In the genomic region with DNA sequence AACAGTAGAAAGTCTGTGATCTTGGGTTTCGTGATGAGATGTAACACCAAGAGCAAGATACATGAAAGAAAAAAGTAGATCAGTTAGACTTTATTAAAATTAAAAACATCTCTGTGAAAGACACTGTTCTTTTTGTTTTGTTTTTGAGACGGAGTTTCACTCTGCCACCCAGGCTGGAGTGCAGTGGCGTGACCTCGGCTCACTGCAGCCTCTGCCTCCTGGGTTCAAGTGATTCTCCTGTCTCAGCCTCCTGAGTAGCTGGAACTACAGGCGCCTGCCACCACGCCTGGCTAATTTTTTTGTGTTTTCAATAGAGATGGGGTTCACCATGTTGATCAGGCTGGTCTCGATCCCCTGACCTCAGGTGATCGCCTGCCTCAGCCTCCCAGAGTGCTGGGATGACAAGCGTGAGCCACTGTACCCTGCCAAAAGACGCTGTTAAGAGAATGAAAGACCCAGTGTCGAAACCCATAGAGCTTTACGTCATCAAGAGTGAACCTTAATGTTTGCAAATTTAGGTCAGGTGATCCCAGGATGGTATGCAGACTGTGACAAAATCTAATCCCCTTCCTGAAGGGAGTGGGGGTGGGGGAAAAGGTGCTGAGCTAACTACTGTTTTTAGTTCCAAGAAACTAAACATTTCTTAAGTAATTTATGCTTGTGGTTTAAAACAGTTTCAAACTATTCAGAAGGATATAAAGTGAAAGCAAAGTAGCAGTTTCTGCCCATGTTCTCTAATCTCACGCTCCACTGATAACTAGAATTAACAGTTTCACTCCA, we compare ENCODE assay signal across 9 cellular contexts. TPM values are rescaled to one million over a fixed set of nuclear protein-coding genes. Genes with fewer than 3 reads are reported as not detected.
DNase-seq lines count a peak whose midpoint lies in the region; ATAC-seq, FAIRE-seq and TF ChIP-seq lines count a peak whose summit lies in the region.
"Had no signal": no experiment of that assay in that cellular context is flagged by ENCODE, and none has a peak within 500 bp of the region (broad histone marks: within the 10 kb centered on the region; RNA-seq: fewer than 3 reads in every experiment).

No MANE protein-coding gene starts in this region.

- peak; percentile 95 for ATAC-seq in CD8-positive, alpha-beta T cell
- peak; percentile 83 for ATAC-seq in GM21367 (IDR thresholded peaks at IDR 0.05; ENCODE audit: unreplicated experiment)
- ATAC-seq in HG03521 (IDR thresholded peaks at IDR 0.05; ENCODE audit: unreplicated experiment) = peak; percentile 82
- ATAC-seq in psoas muscle = no peak

- CTCF ChIA-PET in CD8-positive, alpha-beta T cell (lab: Charles Lee) = no interaction called here
- CTCF ChIA-PET in activated naive CD4-positive, alpha-beta T cell treated with anti-CD3 and anti-CD28 coated beads, Interleukin-2, amount 10 ng/mL, durations not matched to agents 7 days and 5 days (lab: Charles Lee) = no interaction called here

- TF ChIP-seq CTCF in CD8-positive, alpha-beta T cell (IDR thresholded peaks at IDR 0.05) = no peak
- no peak for TF ChIP-seq CTCF in psoas muscle (IDR thresholded peaks at IDR 0.05)

- no peaks in the 10 kb centered on the region for H3K9me3 ChIP-seq in CD8-positive, alpha-beta T cell (ENCODE audit: low read length)
- no peaks in the 10 kb centered on the region for H3K9me3 ChIP-seq in psoas muscle

- H3K27me3 Mint-ChIP-seq in CD8-positive, alpha-beta T cell (ENCODE audit: low read depth) = no peaks in the 10 kb centered on the region
- no peaks in the 10 kb centered on the region for H3K27me3 Mint-ChIP-seq in activated naive CD4-positive, alpha-beta T cell treated with anti-CD3 and anti-CD28 coated beads, Interleukin-2, amount 10 ng/mL, durations not matched to agents 7 days and 5 days

- DNase-seq in CD8-positive, alpha-beta T cell = peak in 3 of 7 experiments; percentile 13 to 51 (median 25)
- DNase-seq in activated naive CD4-positive, alpha-beta T cell treated with anti-CD3 and anti-CD28 coated beads, Interleukin-2, amount 10 ng/mL, durations not matched to agents 7 days and 5 days = peak; percentile 53
- DNase-seq in stimulated activated CD4-positive, alpha-beta T cell treated with anti-CD3 and anti-CD28 coated beads, Interleukin-12 subunit alpha, Interleukin-12 subunit beta, amount 100 ng/mL, for 48 hours (ENCODE audit: low read depth in 2 of 3, low spot score in 1 of 3) = peak in 2 of 3 donors; percentile 16 to 17
- DNase-seq in psoas muscle (no peak), NCI-H1105 treated with DMSO at 0.1 percent for 48 hours (lab: John Stamatoyannopoulos, UW) (no peak), urothelium cell line (ENCODE audit: low spot score) (no peak)

- POLR2A ChIA-PET in CD8-positive, alpha-beta T cell (lab: Charles Lee) = interaction anchor here (1.1 kb wide), 1 partner anchor 8 kb away, joined by 4 read pairs; a partner anchor contains a TSS

- intact Hi-C loops in CD8-positive, alpha-beta T cell (cut with DNase I, micrococcal nuclease) = no loop called here
- intact Hi-C loops in psoas muscle (cut with DNase I) = loop anchor here (5.0 to 10.0 kb wide), 2 partner anchors 80 to 238 kb away; no protein-coding TSS in a partner anchor

- H3K4me3 ChIP-seq in CD8-positive, alpha-beta T cell (ENCODE audit: low read depth, low read length) = no peak overlapping the region
- no peak overlapping the region for H3K4me3 ChIP-seq in psoas muscle

- H3K27ac Mint-ChIP-seq in CD8-positive, alpha-beta T cell = peak overlapping the region; percentile 92
- H3K27ac Mint-ChIP-seq in activated naive CD4-positive, alpha-beta T cell treated with anti-CD3 and anti-CD28 coated beads, Interleukin-2, amount 10 ng/mL, durations not matched to agents 7 days and 5 days = peak overlapping the region; percentile 94

- no peaks in the 10 kb centered on the region for H3K27me3 ChIP-seq in CD8-positive, alpha-beta T cell (ENCODE audit: insufficient read depth, low read length)
- no peaks in the 10 kb centered on the region for H3K27me3 ChIP-seq in psoas muscle (ENCODE audit: insufficient read depth in 3 of 3, low read length in 2 of 3)

- peak overlapping the region; percentile 63 for H3K4me3 Mint-ChIP-seq in CD8-positive, alpha-beta T cell
- peak overlapping the region; percentile 43 for H3K4me3 Mint-ChIP-seq in activated naive CD4-positive, alpha-beta T cell treated with anti-CD3 and anti-CD28 coated beads, Interleukin-2, amount 10 ng/mL, durations not matched to agents 7 days and 5 days

- peaks cover 6% of the 10 kb centered on the region for H3K4me1 ChIP-seq in CD8-positive, alpha-beta T cell (ENCODE audit: insufficient read depth, low read length)
- H3K4me1 ChIP-seq in psoas muscle = no peaks in the 10 kb centered on the region

- FAIRE-seq in urothelium cell line (lab: Jason Lieb, UNC) = no peak
- FAIRE-seq: G401.6 had no signal

- WGBS in psoas muscle, 3 donors = 85 to 89% (median 87%) methylated on average over 13 of the region's 13 CpGs

- H3K27ac ChIP-seq in CD8-positive, alpha-beta T cell (ENCODE audit: low read depth, low read length) = no peak overlapping the region
- no peak overlapping the region for H3K27ac ChIP-seq in psoas muscle

- peaks cover 33% of the 10 kb centered on the region for H3K4me1 Mint-ChIP-seq in CD8-positive, alpha-beta T cell (ENCODE audit: low read depth)
- H3K4me1 Mint-ChIP-seq in activated naive CD4-positive, alpha-beta T cell treated with anti-CD3 and anti-CD28 coated beads, Interleukin-2, amount 10 ng/mL, durations not matched to agents 7 days and 5 days = peaks cover 26% of the 10 kb centered on the region

- no peaks in the 10 kb centered on the region for H3K9me3 Mint-ChIP-seq in CD8-positive, alpha-beta T cell
- no peaks in the 10 kb centered on the region for H3K9me3 Mint-ChIP-seq in activated naive CD4-positive, alpha-beta T cell treated with anti-CD3 and anti-CD28 coated beads, Interleukin-2, amount 10 ng/mL, durations not matched to agents 7 days and 5 days

- H3K36me3 Mint-ChIP-seq in CD8-positive, alpha-beta T cell = peaks cover 47% of the 10 kb centered on the region
- peaks cover 32% of the 10 kb centered on the region for H3K36me3 Mint-ChIP-seq in activated naive CD4-positive, alpha-beta T cell treated with anti-CD3 and anti-CD28 coated beads, Interleukin-2, amount 10 ng/mL, durations not matched to agents 7 days and 5 days

- peaks cover 13% of the 10 kb centered on the region for H3K36me3 ChIP-seq in CD8-positive, alpha-beta T cell (ENCODE audit: insufficient read depth, low read length)
- peaks cover 0 to 57% of the 10 kb centered on the region in 2 donors for H3K36me3 ChIP-seq in psoas muscle (ENCODE audit: insufficient read depth in 1 of 2, low read depth in 1 of 2)

RNA-seq across cellular contexts. Expression of a gene that starts 8.0 kb away (rescaled TPM):
- total RNA-seq in CD8-positive, alpha-beta T cell = 10 to 100 TPM; 49.2 to 56.7 TPM
- total RNA-seq in psoas muscle = 1 to 10 TPM; 7.2 to 8.2 (median 7.8) TPM
- 1 to 10 TPM; 3.3 to 9.5 (median 8.4) TPM for polyA plus RNA-seq in psoas muscle

RNA-seq across cellular contexts. Expression of a gene that starts 8.2 kb away (rescaled TPM):
- 10 to 100 TPM; 20.5 to 24.6 TPM for total RNA-seq in CD8-positive, alpha-beta T cell
- 1 to 10 TPM; 3.4 to 6.3 (median 5.0) TPM for total RNA-seq in psoas muscle
- 1 to 10 TPM; 2.1 to 4.7 (median 3.9) TPM for polyA plus RNA-seq in psoas muscle

RNA-seq across cellular contexts. Expression of a gene that starts 53.7 kb away (rescaled TPM):
- 10 to 100 TPM; 19.4 to 21.5 TPM for total RNA-seq in CD8-positive, alpha-beta T cell
- 10 to 100 TPM; 13.2 to 15.3 (median 14.2) TPM for total RNA-seq in psoas muscle
- 10 to 100 TPM; 13.0 to 25.4 (median 22.8) TPM for polyA plus RNA-seq in psoas muscle

Comparison
In these comparisons a context has a peak if more than half of its experiments do, and no peak if none do; other contexts are left out.
1. ATAC-seq: peak in CD8-positive, alpha-beta T cell (single experiment), GM21367 (single experiment) and HG03521 (single experiment); none in psoas muscle (0 of 4).
2. DNase-seq: peak in activated naive CD4-positive, alpha-beta T cell treated with anti-CD3 and anti-CD28 coated beads, Interleukin-2, amount 10 ng/mL, durations not matched to agents 7 days and 5 days (single experiment) and stimulated activated CD4-positive, alpha-beta T cell treated with anti-CD3 and anti-CD28 coated beads, Interleukin-12 subunit alpha, Interleukin-12 subunit beta, amount 100 ng/mL, for 48 hours (2 of 3); none in psoas muscle (0 of 2), NCI-H1105 treated with DMSO at 0.1 percent for 48 hours (single experiment) and urothelium cell line (single experiment).
3. RNA of a gene that starts 8.0 kb away (total RNA-seq): 49.2 to 56.7 TPM in CD8-positive, alpha-beta T cell; 7.2 to 8.2 TPM in psoas muscle; every median in the first group is over 4 times any median in the second.
4. intact Hi-C loops: an anchor here in psoas muscle (5.0 to 10.0 kb wide); none called in CD8-positive, alpha-beta T cell.